Comparison of ENCODE assay signal across 18 cellular contexts in the genomic region with DNA sequence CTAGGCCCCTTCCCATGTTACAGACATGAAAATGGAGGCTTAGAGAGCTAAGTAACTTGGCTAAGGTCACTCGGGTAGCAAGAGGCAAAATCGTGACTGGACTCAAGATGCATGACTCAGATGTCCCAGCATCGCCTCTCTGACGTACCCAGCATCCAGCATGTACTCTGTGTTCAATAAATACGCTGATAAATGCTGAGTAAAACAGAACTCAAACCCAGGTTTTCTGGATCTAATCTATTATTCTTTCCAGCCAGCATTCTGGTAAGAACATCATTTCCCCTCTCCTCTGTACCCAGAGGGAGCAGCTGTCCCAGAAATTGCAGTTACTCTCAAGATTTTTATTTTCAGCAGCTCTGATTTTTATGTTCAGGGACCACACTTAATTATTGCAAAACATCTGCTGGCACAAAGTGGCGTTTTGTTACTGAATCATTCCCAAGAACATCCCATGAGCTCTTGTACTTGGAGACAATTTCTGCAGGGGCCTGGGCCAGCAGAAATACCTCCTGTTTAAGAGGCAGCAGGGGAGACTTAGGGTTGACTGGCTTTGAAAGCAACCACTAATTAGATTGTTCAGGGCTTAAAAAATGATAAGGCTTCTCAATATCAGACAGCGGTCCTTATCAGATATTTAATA.
DNase-seq lines count a peak whose midpoint lies in the region; TF ChIP-seq lines count a peak whose summit lies in the region.
"Had no signal": no experiment of that assay in that cellular context is flagged by ENCODE, and none has a peak within 500 bp of the region (broad histone marks: within the 10 kb centered on the region; RNA-seq: fewer than 3 reads in every experiment).

No MANE protein-coding gene starts in this region.

- H3K4me1 Mint-ChIP-seq in chondrocyte (ENCODE audit: low read depth), result no peaks in the 10 kb centered on the region
- H3K4me1 Mint-ChIP-seq: natural killer cell had no signal

- H3K4me1 ChIP-seq in muscle layer of duodenum (ENCODE audit: control insufficient read depth in 1 of 2, insufficient read depth in 2 of 2, low read length in 2 of 2) (no peaks in the 10 kb centered on the region), testis (peaks cover 6% of the 10 kb centered on the region)
- H3K4me1 ChIP-seq: BLaER1 treated with 17β-estradiol and CSF1 and Interleukin-3, amounts not matched to agents 10 nM and 100 nM; Peyer's patch had no signal

- intact Hi-C loops in testis (cut with DNase I; ENCODE audit: low total_unique reads), result no loop called here

- H3K27me3 Mint-ChIP-seq in chondrocyte (ENCODE audit: low read depth), result no peaks in the 10 kb centered on the region

- TF ChIP-seq CTCF in fibroblast of villous mesenchyme (IDR thresholded peaks at IDR 0.05; ENCODE audit: insufficient read depth, low read depth, low read length), result no peak
- TF ChIP-seq CTCF in testis (IDR thresholded peaks at IDR 0.05), result no peak
- no peak for TF ChIP-seq CTCF in chondrocyte (IDR thresholded peaks at IDR 0.05)

- no peaks in the 10 kb centered on the region for H3K27me3 ChIP-seq in muscle layer of duodenum (ENCODE audit: low read depth, low read length)
- H3K27me3 ChIP-seq in testis, result no peaks in the 10 kb centered on the region
- H3K27me3 ChIP-seq: BLaER1 treated with 17β-estradiol and CSF1 and Interleukin-3, amounts not matched to agents 10 nM and 100 nM; Peyer's patch had no signal

- no peak overlapping the region for H3K27ac Mint-ChIP-seq in chondrocyte (ENCODE audit: unreplicated experiment)
- H3K27ac Mint-ChIP-seq: natural killer cell had no signal

- no peaks in the 10 kb centered on the region for H3K9me3 Mint-ChIP-seq in chondrocyte (ENCODE audit: low read depth)
- H3K9me3 Mint-ChIP-seq: natural killer cell had no signal

- H3K27ac ChIP-seq in angular gyrus (ENCODE audit: low read depth, low read length) (peak overlapping the region; percentile 29), muscle layer of duodenum (ENCODE audit: low read length) (peak overlapping the region; percentile 35), testis (peak overlapping the region; percentile 73 to 91)
- H3K27ac ChIP-seq: BLaER1 treated with 17β-estradiol and CSF1 and Interleukin-3, amounts not matched to agents 10 nM and 100 nM; KMS-11; VCaP had no signal

- TF ChIP-seq POLR2A in testis (IDR thresholded peaks at IDR 0.05), result no peak

- H3K4me3 ChIP-seq in fibroblast of villous mesenchyme (ENCODE audit: low read depth, low read length), result no peak overlapping the region
- H3K4me3 ChIP-seq in muscle layer of duodenum (ENCODE audit: low read depth in 1 of 2, low read length in 2 of 2), result no peak overlapping the region
- H3K4me3 ChIP-seq in testis, result no peak overlapping the region
- H3K4me3 ChIP-seq: BLaER1 treated with 17β-estradiol and CSF1 and Interleukin-3, amounts not matched to agents 10 nM and 100 nM; Peyer's patch had no signal

- WGBS in testis, 2 donors, result 56 to 62% methylated on average over 7 of the region's 7 CpGs

- H3K36me3 Mint-ChIP-seq in chondrocyte (ENCODE audit: low read depth), result no peaks in the 10 kb centered on the region
- H3K36me3 Mint-ChIP-seq: natural killer cell had no signal

- no peak overlapping the region for H3K4me3 Mint-ChIP-seq in chondrocyte (ENCODE audit: unreplicated experiment)
- H3K4me3 Mint-ChIP-seq: natural killer cell had no signal

- H3K9me3 ChIP-seq in muscle layer of duodenum (ENCODE audit: control insufficient read depth in 1 of 2, low read length in 2 of 2) (no peaks in the 10 kb centered on the region), testis (no peaks in the 10 kb centered on the region)
- H3K9me3 ChIP-seq: Peyer's patch had no signal

- H3K36me3 ChIP-seq in muscle layer of duodenum (ENCODE audit: control insufficient read depth in 1 of 2, insufficient read depth in 2 of 2, low read length in 2 of 2) (no peaks in the 10 kb centered on the region), testis (ENCODE audit: low read depth, missing control alignments) (no peaks in the 10 kb centered on the region)
- H3K36me3 ChIP-seq: BLaER1 treated with 17β-estradiol and CSF1 and Interleukin-3, amounts not matched to agents 10 nM and 100 nM; Peyer's patch had no signal

- DNase-seq in fibroblast of villous mesenchyme (ENCODE audit: low read depth), result peak; percentile 35
- DNase-seq in testis, result peak; percentile 76
- DNase-seq in HCEC 1CT, result no peak
- DNase-seq in chondrocyte (ENCODE audit: low spot score), result no peak
- no peak for DNase-seq in dermis blood vessel endothelial cell
- DNase-seq in NCI-H2107 (lab: John Stamatoyannopoulos, UW), result no peak
- DNase-seq: activated gamma-delta T cell treated with Interleukin-2 at 50 U/mL for 16 hours; natural killer cell; NCI-H146; NCI-H526 treated with DMSO at 0.1 percent for 48 hours; Peyer's patch; retina; stimulated activated naive CD4-positive, alpha-beta T cell treated with Interleukin-2 at 50 U/mL for 16 hours had no signal

Comparison
In these comparisons a context has a peak if more than half of its experiments do, and no peak if none do; other contexts are left out.
1. H3K27ac ChIP-seq: peak in every context shown above with its lines; median percentile 82 in testis; 35 in muscle layer of duodenum; 29 in angular gyrus.
2. DNase-seq: peak in fibroblast of villous mesenchyme (single experiment) and testis (single experiment); none in HCEC 1CT (single experiment), chondrocyte (single experiment), dermis blood vessel endothelial cell (single experiment) and NCI-H2107 (single experiment).